ENCODE assay signal across 8 cellular contexts in genomic region chr14:54488646-54489317, GRCh38. TPM values are rescaled to one million over a fixed set of nuclear protein-coding genes. Genes with fewer than 3 reads are reported as not detected.
A peak's percentile ranks its signal among the peaks of the same experiment; 100 is the strongest.
DNase-seq lines count a peak whose midpoint lies in the region; ATAC-seq and TF ChIP-seq lines count a peak whose summit lies in the region.

Gene GMFB, minus strand, starts transcription at chr14:54488980. Its CDS starts 53 bp downstream, at chr14:54488927.

- H3K4me1 ChIP-seq in GM23338 (ENCODE audit: insufficient read depth) = peaks cover 24% of the 10 kb centered on the region

- peak within 1 kb of the TSS; percentile 80 for H3K4me2 ChIP-seq in GM23338

- H3K27me3 Mint-ChIP-seq in GM23338 (ENCODE audit: insufficient read depth, low read depth, poor library complexity) = peaks cover 20% of the 10 kb centered on the region
- H3K27me3 Mint-ChIP-seq in activated T-helper 1 cell treated with anti-CD3 and anti-CD28 coated beads, Interleukin-12 subunit alpha, Interleukin-12 subunit beta, Interleukin-2, Interleukin-4 antibody, amounts not matched to agents 30 ng/mL and 10 ng/mL and 1 ng/mL, durations not matched to agents 14 hours and 24 hours and 36 hours (ENCODE audit: insufficient read depth) = no peaks in the 10 kb centered on the region
- H3K27me3 Mint-ChIP-seq in naive thymus-derived CD8-positive, alpha-beta T cell = peaks cover 0 to 1% (median 0%) of the 10 kb centered on the region in 5 donors

- no peaks in the 10 kb centered on the region for H3K27me3 ChIP-seq in GM23338 (ENCODE audit: insufficient read depth)

- peak; percentile 86 for ATAC-seq in GM23338
- peak; percentile 95 to 96 for ATAC-seq in naive thymus-derived CD8-positive, alpha-beta T cell

- H3K4me3 ChIP-seq in GM23338 = peak within 1 kb of the TSS; percentile 61

- peaks cover 8% of the 10 kb centered on the region; the same call in 2 of the 3 replicates for H3K36me3 Mint-ChIP-seq in GM23338 (ENCODE audit: low read depth)
- H3K36me3 Mint-ChIP-seq in activated T-helper 1 cell treated with anti-CD3 and anti-CD28 coated beads, Interleukin-12 subunit alpha, Interleukin-12 subunit beta, Interleukin-2, Interleukin-4 antibody, amounts not matched to agents 30 ng/mL and 10 ng/mL and 1 ng/mL, durations not matched to agents 14 hours and 24 hours and 36 hours (ENCODE audit: low read depth) = peaks cover 5% of the 10 kb centered on the region
- peaks cover 0 to 2% (median 0%) of the 10 kb centered on the region in 3 donors for H3K36me3 Mint-ChIP-seq in naive thymus-derived CD8-positive, alpha-beta T cell

- POLR2A ChIA-PET in naive thymus-derived CD8-positive, alpha-beta T cell (lab: Charles Lee) = interaction anchor here (0.7 to 2.8 kb wide), 10 partner anchors 19 to 839 kb away, joined by 3 to 16 read pairs (median 6); partner anchors contain the start of genes CDKN3, CGRRF1 and CNIH1

- no peaks in the 10 kb centered on the region; the same call in 2 of the 3 replicates for H3K9me3 Mint-ChIP-seq in GM23338
- no peaks in the 10 kb centered on the region for H3K9me3 Mint-ChIP-seq in activated T-helper 1 cell treated with anti-CD3 and anti-CD28 coated beads, Interleukin-12 subunit alpha, Interleukin-12 subunit beta, Interleukin-2, Interleukin-4 antibody, amounts not matched to agents 30 ng/mL and 10 ng/mL and 1 ng/mL, durations not matched to agents 14 hours and 24 hours and 36 hours
- peaks cover 0 to 3% (median 0%) of the 10 kb centered on the region in 9 donors for H3K9me3 Mint-ChIP-seq in naive thymus-derived CD8-positive, alpha-beta T cell

- DNase-seq in EL = peak; percentile 93
- DNase-seq in GM23338 (ENCODE audit: low spot score) = peak; percentile 91
- DNase-seq in LHCN-M2 (ENCODE audit: low read depth) = peak; percentile 92
- peak; percentile 93 for DNase-seq in RPMI7951 (ENCODE audit: low read depth)
- peak; percentile 79 for DNase-seq in activated T-helper 1 cell treated with anti-CD3 and anti-CD28 coated beads, Interleukin-12 subunit alpha, Interleukin-12 subunit beta, Interleukin-2, Interleukin-4 antibody, amounts not matched to agents 30 ng/mL and 10 ng/mL and 1 ng/mL, durations not matched to agents 14 hours and 24 hours and 36 hours (ENCODE audit: low spot score)
- peak; percentile 97 for DNase-seq in fibroblast of gingiva (ENCODE audit: low read depth)
- DNase-seq in naive thymus-derived CD8-positive, alpha-beta T cell = peak; percentile 81 to 92 (median 86)
- peak; percentile 74 to 86 (median 84) for DNase-seq in stimulated activated naive CD4-positive, alpha-beta T cell (lab: John Stamatoyannopoulos, UW)

- 0 out of 2 replicates have a peak, but pooled peaks cover 5% of the 10 kb centered on the region for H3F3A ChIP-seq in GM23338 (replicated peaks; ENCODE audit: low read depth)

- intact Hi-C loops in activated T-helper 1 cell treated with anti-CD3 and anti-CD28 coated beads, Interleukin-12 subunit alpha, Interleukin-12 subunit beta, Interleukin-2, Interleukin-4 antibody, amounts not matched to agents 30 ng/mL and 10 ng/mL and 1 ng/mL, durations not matched to agents 14 hours and 24 hours and 36 hours (cut with micrococcal nuclease) = loop anchor here (1.0 to 2.0 kb wide), 7 partner anchors 21 to 414 kb away; partner anchors contain the start of genes CGRRF1, CNIH1 and GCH1

- peak within 1 kb of the TSS; percentile 94; the same call in 1 of the 2 replicates for H2AFZ ChIP-seq in GM23338

- H3K79me2 ChIP-seq in GM23338 (replicated peaks; ENCODE audit: insufficient read depth) = peaks cover 45% of the 10 kb centered on the region

- H3K4me3 Mint-ChIP-seq in GM23338 = peak within 1 kb of the TSS; percentile 81
- peak within 1 kb of the TSS; percentile 87 for H3K4me3 Mint-ChIP-seq in activated T-helper 1 cell treated with anti-CD3 and anti-CD28 coated beads, Interleukin-12 subunit alpha, Interleukin-12 subunit beta, Interleukin-2, Interleukin-4 antibody, amounts not matched to agents 30 ng/mL and 10 ng/mL and 1 ng/mL, durations not matched to agents 14 hours and 24 hours and 36 hours
- peak within 1 kb of the TSS; percentile 79 to 96 (median 92) for H3K4me3 Mint-ChIP-seq in naive thymus-derived CD8-positive, alpha-beta T cell

- H3K27ac ChIP-seq in GM23338 (ENCODE audit: low read depth) = peak within 1 kb of the TSS; percentile 99

- TF ChIP-seq CTCF in GM23338 (conservative IDR thresholded peaks at IDR 0.05; ENCODE audit: low read depth in 2 of 2) = peak; percentile 23 to 26; a peak in 3 of 4 replicates

- no peaks in the 10 kb centered on the region for H3K36me3 ChIP-seq in GM23338 (ENCODE audit: insufficient read depth)

- peak within 1 kb of the TSS; percentile 95 for H3K27ac Mint-ChIP-seq in GM23338
- peak within 1 kb of the TSS; percentile 88 for H3K27ac Mint-ChIP-seq in activated T-helper 1 cell treated with anti-CD3 and anti-CD28 coated beads, Interleukin-12 subunit alpha, Interleukin-12 subunit beta, Interleukin-2, Interleukin-4 antibody, amounts not matched to agents 30 ng/mL and 10 ng/mL and 1 ng/mL, durations not matched to agents 14 hours and 24 hours and 36 hours
- peak within 1 kb of the TSS; percentile 94 to 98 (median 95) for H3K27ac Mint-ChIP-seq in naive thymus-derived CD8-positive, alpha-beta T cell

- H3K4me1 Mint-ChIP-seq in GM23338 = peaks cover 41% of the 10 kb centered on the region
- H3K4me1 Mint-ChIP-seq in activated T-helper 1 cell treated with anti-CD3 and anti-CD28 coated beads, Interleukin-12 subunit alpha, Interleukin-12 subunit beta, Interleukin-2, Interleukin-4 antibody, amounts not matched to agents 30 ng/mL and 10 ng/mL and 1 ng/mL, durations not matched to agents 14 hours and 24 hours and 36 hours (ENCODE audit: low read depth) = peaks cover 57% of the 10 kb centered on the region
- H3K4me1 Mint-ChIP-seq in naive thymus-derived CD8-positive, alpha-beta T cell = peaks cover 23 to 66% (median 57%) of the 10 kb centered on the region in 4 donors

- 0 out of 2 replicates have a peak, but pooled peaks cover 5% of the 10 kb centered on the region for H4K20me1 ChIP-seq in GM23338 (replicated peaks; ENCODE audit: insufficient read depth)

- no peaks in the 10 kb centered on the region for H3K9me2 ChIP-seq in GM23338 (ENCODE audit: insufficient read depth)

TF ChIP-seq in GM23338, 12 proteins besides CTCF, POLR2A, EP300 and RAD21:
- TF ChIP-seq CREB1 (CRISPR knock-in tag; IDR thresholded peaks at IDR 0.05; ENCODE audit: low read depth) (peak; percentile 54), POLR2AphosphoS5 (IDR thresholded peaks at IDR 0.05; ENCODE audit: low read depth) (peak; percentile 74), ZNF331 (CRISPR knock-in tag; IDR thresholded peaks at IDR 0.05; ENCODE audit: low read depth) (no peak), EZH2phosphoT487 (IDR thresholded peaks at IDR 0.05; ENCODE audit: unreplicated experiment) (no peak)

RNA-seq across cellular contexts. Expression of gene GMFB, which starts in this region (rescaled TPM):
- 88.3 and 94.3 TPM in 2 replicates for total RNA-seq in GM23338 (2014; rRNA removed; shearing (Covaris generic))
- polyA plus RNA-seq in GM23338 (2016; fragmentation: Nextera tagmentation; extraction: Ambion mirVana) = 44.4 and 56.5 TPM in 2 replicates
- 126 and 128 TPM in 2 replicates for total RNA-seq in LHCN-M2 (2014; rRNA removed)
- 28.9 TPM for polyA plus RNA-seq in LHCN-M2 (2012)
- 90.1 and 94.2 TPM in 2 replicates for total RNA-seq in RPMI7951 (2014; rRNA removed; shearing (Covaris generic))
- 39.5 and 39.7 TPM in 2 replicates for total RNA-seq in activated T-helper 1 cell treated with anti-CD3 and anti-CD28 coated beads, Interleukin-12 subunit alpha, Interleukin-12 subunit beta, Interleukin-2, Interleukin-4 antibody, amounts not matched to agents 30 ng/mL and 10 ng/mL and 1 ng/mL, durations not matched to agents 14 hours and 24 hours and 36 hours
- 10 to 100 TPM; 34.4 to 38.3 TPM for total RNA-seq in naive thymus-derived CD8-positive, alpha-beta T cell
- 10 to 100 TPM in 2 of 3 donors, 1 to 10 TPM in 1; 9.2 to 13.9 (median 11.0) TPM for polyA plus RNA-seq in naive thymus-derived CD8-positive, alpha-beta T cell

Comparison
In these comparisons a context has a peak if more than half of its experiments do, and no peak if none do; other contexts are left out.
1. Peak in every context shown above with its lines: DNase-seq, ATAC-seq, H3K4me3 ChIP-seq and H3K27ac ChIP-seq.